1 cellular context compared by ENCODE assay signal in genomic region chr2:96906719-96907404, GRCh38.
TF ChIP-seq lines count a peak whose summit lies in the region.

No MANE protein-coding gene starts in this region.

TF ChIP-seq in H1, 55 proteins besides CTCF, POLR2A, EP300 and RAD21 (continued from another document):
- peak; percentile 22; the same call in 1 of the 2 replicates for TF ChIP-seq GABPA (IDR thresholded peaks at IDR 0.05; ENCODE audit: borderline replicate concordance, insufficient read depth, low read length)
- no peak for TF ChIP-seq HDAC2 (IDR thresholded peaks at IDR 0.05; ENCODE audit: borderline replicate concordance in 1 of 2, low read depth in 2 of 2, low read length in 2 of 2)
- TF ChIP-seq, protein P1, sequence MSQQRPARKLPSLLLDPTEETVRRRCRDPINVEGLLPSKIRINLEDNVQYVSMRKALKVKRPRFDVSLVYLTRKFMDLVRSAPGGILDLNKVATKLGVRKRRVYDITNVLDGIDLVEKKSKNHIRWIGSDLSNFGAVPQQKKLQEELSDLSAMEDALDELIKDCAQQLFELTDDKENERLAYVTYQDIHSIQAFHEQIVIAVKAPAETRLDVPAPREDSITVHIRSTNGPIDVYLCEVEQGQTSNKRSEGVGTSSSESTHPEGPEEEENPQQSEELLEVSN (IDR thresholded peaks at IDR 0.05) = peak; percentile 45; the same call in 1 of the 2 replicates
- peak; percentile 23 for TF ChIP-seq NANOG (IDR thresholded peaks at IDR 0.05; ENCODE audit: insufficient read depth, low read depth, low read length, poor library complexity, severe bottlenecking)
- TF ChIP-seq ASH2L (IDR thresholded peaks at IDR 0.05; ENCODE audit: low read length) = peak; percentile 34
- TF ChIP-seq CTBP2 (IDR thresholded peaks at IDR 0.05; ENCODE audit: borderline replicate concordance, insufficient read depth, insufficient read length, low read length) = peak; percentile 83
